22 cellular contexts compared by ENCODE assay signal in genomic region chr14:98304574-98304973, GRCh38.
"Had no signal": no experiment of that assay in that cellular context is flagged by ENCODE, and none has a peak within 500 bp of the region (broad histone marks: within the 10 kb centered on the region; RNA-seq: fewer than 3 reads in every experiment).

No MANE protein-coding gene starts in this region.

- H3K27me3 ChIP-seq: colonic mucosa, esophagus muscularis mucosa, esophagus squamous epithelium, foreskin keratinocyte, gastrocnemius medialis, gastroesophageal sphincter, heart left ventricle had no signal

- H3K4me1 ChIP-seq: colonic mucosa, esophagus muscularis mucosa, esophagus squamous epithelium, foreskin keratinocyte, gastrocnemius medialis, gastroesophageal sphincter, heart left ventricle, heart right ventricle had no signal

- H3K27ac ChIP-seq: colonic mucosa, coronary artery, dorsolateral prefrontal cortex, epithelial cell of prostate, esophagus muscularis mucosa, esophagus squamous epithelium, foreskin keratinocyte, gastrocnemius medialis, gastroesophageal sphincter, heart left ventricle, heart right ventricle had no signal

- H3K36me3 ChIP-seq: colonic mucosa, esophagus muscularis mucosa, esophagus squamous epithelium, gastrocnemius medialis, gastroesophageal sphincter, heart left ventricle, heart right ventricle had no signal

- DNase-seq: colonic mucosa; cortex of kidney; dermis blood vessel endothelial cell; dorsolateral prefrontal cortex; effector CD4-positive, alpha-beta T cell; effector CD8-positive, alpha-beta T cell; effector memory CD4-positive, alpha-beta T cell; effector memory CD8-positive, alpha-beta T cell; endodermal cell; erythroblast; esophagus squamous epithelium; foreskin fibroblast; foreskin keratinocyte; foreskin melanocyte; gastrocnemius medialis; glutamatergic neuron; heart left ventricle; heart right ventricle had no signal

- H3K4me3 ChIP-seq: colonic mucosa, coronary artery, dorsolateral prefrontal cortex, esophagus muscularis mucosa, esophagus squamous epithelium, gastrocnemius medialis, gastroesophageal sphincter, heart left ventricle, heart right ventricle had no signal

- H3K9me3 ChIP-seq: colonic mucosa, esophagus muscularis mucosa, esophagus squamous epithelium, gastrocnemius medialis, gastroesophageal sphincter, heart left ventricle, heart right ventricle had no signal
